ENCODE assay signal across 22 cellular contexts in the genomic region with DNA sequence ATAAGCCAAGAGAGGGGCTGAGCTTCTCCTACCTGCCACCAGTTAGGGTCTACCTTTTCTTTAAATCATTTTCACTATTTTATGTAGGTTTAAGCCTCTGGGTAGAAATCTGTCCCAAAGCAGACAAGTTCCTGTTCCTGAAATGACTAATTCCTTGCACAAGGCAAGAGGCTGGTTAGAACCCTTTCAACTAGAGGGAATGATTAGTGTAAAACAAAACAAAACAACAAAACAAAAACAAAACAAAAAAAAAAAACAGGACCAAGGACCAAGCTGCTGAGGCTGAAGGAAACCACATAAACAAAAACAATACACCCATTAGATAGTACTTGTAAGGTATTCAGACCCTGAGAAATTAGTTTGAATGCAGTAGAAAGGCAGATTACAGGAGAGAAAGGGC.
DNase-seq lines count a peak whose midpoint lies in the region; ATAC-seq and TF ChIP-seq lines count a peak whose summit lies in the region.
"Had no signal": no experiment of that assay in that cellular context is flagged by ENCODE, and none has a peak within 500 bp of the region (broad histone marks: within the 10 kb centered on the region; RNA-seq: fewer than 3 reads in every experiment).

No MANE protein-coding gene starts in this region.

- peak overlapping the region; percentile 47; the same call in 1 of the 2 replicates for H3K4me2 ChIP-seq in IMR-90 (ENCODE audit: low read depth, low read length)

- no peak overlapping the region for H2BK15ac ChIP-seq in IMR-90 (ENCODE audit: low read depth, low read length)

- TF ChIP-seq CTCF in IMR-90 (conservative IDR thresholded peaks at IDR 0.05; ENCODE audit: low read depth, low read length), result no peak
- TF ChIP-seq CTCF in WERI-Rb-1 (IDR thresholded peaks at IDR 0.05; ENCODE audit: low read depth, low read length), result no peak
- no peak for TF ChIP-seq CTCF in chondrocyte (IDR thresholded peaks at IDR 0.05)

- TF ChIP-seq RAD21 in IMR-90 (IDR thresholded peaks at IDR 0.05; ENCODE audit: low read length), result no peak

- H3K23ac ChIP-seq in IMR-90 (ENCODE audit: low read depth, low read length), result no peak overlapping the region

- H2AK5ac ChIP-seq in IMR-90 (ENCODE audit: low read depth, low read length), result no peak overlapping the region

- no peak overlapping the region for H3K56ac ChIP-seq in IMR-90 (ENCODE audit: extremely low read depth, insufficient read depth, low read length)

- no peak overlapping the region for H2AFZ ChIP-seq in IMR-90 (replicated peaks; ENCODE audit: low read length, poor library complexity)
- H2AFZ ChIP-seq: GM23338 had no signal

- 0 out of 2 replicates have a peak overlapping the region, but pooled peaks have one; percentile 22 for H2BK20ac ChIP-seq in IMR-90 (ENCODE audit: low read depth, low read length)

- BruUV-seq in IMR-90 (replicated peaks; lab: Mats Ljungman, UMichigan), result no TSS peak

- H3K9ac ChIP-seq in IMR-90 (ENCODE audit: low read depth, low read length), result no peak overlapping the region

- H3K27ac ChIP-seq in IMR-90 (ENCODE audit: insufficient read depth, low read length) (no peak overlapping the region), WERI-Rb-1 (peak overlapping the region; percentile 60)
- H3K27ac ChIP-seq: Peyer's patch, right lobe of liver, thyroid gland had no signal

- CTCF ChIA-PET in IMR-90 (lab: Yijun Ruan, JAX), result interaction anchor here (0.6 kb wide), 1 partner anchor 139 kb away, joined by 3 read pairs; no protein-coding TSS in a partner anchor

- H4K5ac ChIP-seq in IMR-90 (ENCODE audit: low read depth, low read length), result no peak overlapping the region

- no peak for TF ChIP-seq POLR2A in IMR-90 (IDR thresholded peaks at IDR 0.05; ENCODE audit: low read depth, low read length)

- dilution Hi-C loops in IMR-90 (cut with HindIII; ENCODE audit: low sequenced_read_pairs, unreplicated experiment), result no loop called here

- H3K9me3 Mint-ChIP-seq in chondrocyte (ENCODE audit: low read depth), result no peaks in the 10 kb centered on the region
- H3K9me3 Mint-ChIP-seq: GM23338 had no signal

- in situ Hi-C loops in IMR-90 (cut with MboI; ENCODE audit: low sequenced_read_pairs), result no loop called here

- H3K9me3 ChIP-seq in IMR-90 (ENCODE audit: control insufficient read depth, insufficient read depth, low read length) (no peaks in the 10 kb centered on the region), WERI-Rb-1 (ENCODE audit: severe bottlenecking) (no peaks in the 10 kb centered on the region)
- H3K9me3 ChIP-seq: adrenal gland, Peyer's patch, right lobe of liver, thyroid gland had no signal

- H3K4me1 ChIP-seq in IMR-90 (ENCODE audit: control insufficient read depth, insufficient read depth, low read length), result peaks cover 38% of the 10 kb centered on the region

- H3K36me3 ChIP-seq in IMR-90 (ENCODE audit: control insufficient read depth, insufficient read depth, low read length), result no peaks in the 10 kb centered on the region
- no peaks in the 10 kb centered on the region for H3K36me3 ChIP-seq in WERI-Rb-1
- H3K36me3 ChIP-seq: adrenal gland, Peyer's patch, right lobe of liver, thyroid gland had no signal

- H2BK5ac ChIP-seq in IMR-90 (ENCODE audit: low read depth, low read length, poor library complexity, severe bottlenecking), result peak overlapping the region; percentile 67

- peaks cover 26% of the 10 kb centered on the region for H3K9me1 ChIP-seq in IMR-90 (ENCODE audit: insufficient read depth, low read length)

- H3K18ac ChIP-seq in IMR-90 (ENCODE audit: low read depth, low read length), result peak overlapping the region; percentile 58; the same call in 1 of the 2 replicates

- peak overlapping the region; percentile 38; the same call in 1 of the 2 replicates for H3K4ac ChIP-seq in IMR-90 (ENCODE audit: low read depth, low read length)

- peaks cover 11 to 58% of the 10 kb centered on the region in 2 experiments; a peak in 3 of 4 replicates for H3K79me1 ChIP-seq in IMR-90 (ENCODE audit: low read depth in 1 of 2, low read length in 2 of 2)

- H4K91ac ChIP-seq in IMR-90 (ENCODE audit: insufficient read depth, low read depth, low read length), result peak overlapping the region; percentile 53; the same call in 1 of the 2 replicates

- no peak overlapping the region for H2AK9ac ChIP-seq in IMR-90 (replicated peaks; ENCODE audit: low read depth, low read length, poor library complexity)

- H3K4me3 ChIP-seq in IMR-90 (ENCODE audit: insufficient read depth, low read depth, low read length) (no peak overlapping the region), WERI-Rb-1 (ENCODE audit: low read depth, low read length) (peak overlapping the region; percentile 47; the same call in 1 of the 2 replicates)
- H3K4me3 ChIP-seq: adrenal gland, GM23338, Peyer's patch, right lobe of liver had no signal

- peak overlapping the region; percentile 1 to 56; a peak in 1 of 4 replicates for H4K8ac ChIP-seq in IMR-90 (ENCODE audit: low read depth in 2 of 2, low read length in 2 of 2)

- H2BK120ac ChIP-seq in IMR-90 (ENCODE audit: low read depth, low read length), result peak overlapping the region; percentile 56

- H3K14ac ChIP-seq in IMR-90 (replicated peaks; ENCODE audit: low read depth, low read length), result 0 out of 2 replicates have a peak overlapping the region, but pooled peaks have one; percentile 22

- no peak for ATAC-seq in IMR-90 (ENCODE audit: low read depth)
- ATAC-seq in HG03039 (IDR thresholded peaks at IDR 0.05; ENCODE audit: unreplicated experiment), result no peak
- no peak for ATAC-seq in GM21723 (IDR thresholded peaks at IDR 0.05; ENCODE audit: unreplicated experiment)
- ATAC-seq: GM23338; right lobe of liver; stimulated activated memory B cell treated with anti-CD40 and anti-IgM and Interleukin-4, amounts not matched to agents 10 μg/mL and 1 μg/mL and 100 μg/mL, for 72 hours had no signal

- POLR2A ChIA-PET in IMR-90 (lab: Charles Lee; ENCODE audit: unreplicated experiment), result no interaction called here

- peaks cover 55% of the 10 kb centered on the region for H3K4me1 Mint-ChIP-seq in chondrocyte (ENCODE audit: low read depth)

- H3K4me3 Mint-ChIP-seq in chondrocyte (ENCODE audit: unreplicated experiment), result no peak overlapping the region
- H3K4me3 Mint-ChIP-seq: stimulated activated memory B cell treated with anti-CD40 and anti-IgM and Interleukin-4, amounts not matched to agents 10 μg/mL and 1 μg/mL and 100 μg/mL, for 72 hours had no signal

- no peaks in the 10 kb centered on the region for H3K27me3 Mint-ChIP-seq in chondrocyte (ENCODE audit: low read depth)

- intact Hi-C loops in IMR-90 (cut with micrococcal nuclease), result no loop called here

- H4K20me1 ChIP-seq in IMR-90 (ENCODE audit: insufficient read depth, low read length), result no peaks in the 10 kb centered on the region

- DNase-seq in AML-193 (lab: John Stamatoyannopoulos, UW) (peak; percentile 32 to 43), IMR-90 (no peak), WERI-Rb-1 (no peak), medulla oblongata (ENCODE audit: extremely low spot score) (peak; percentile 58), chondrocyte (ENCODE audit: low spot score) (no peak), NCI-H345 treated with DMSO at 0.1 percent for 48 hours (lab: John Stamatoyannopoulos, UW; ENCODE audit: unreplicated experiment) (no peak)
- DNase-seq: activated CD4-positive, alpha-beta T cell treated with anti-CD3 and anti-CD28 coated beads, Interleukin-2, amount 50 U/mL, for 1 hour; activated CD8-positive, alpha-beta memory T cell treated with anti-CD3 and anti-CD28 coated beads, Interleukin-2, amount 50 U/mL, for 48 hours; activated gamma-delta T cell; adrenal gland; caudate nucleus; effector CD8-positive, alpha-beta T cell; EL; NCI-H2107; NCI-H526; Peyer's patch; right lobe of liver; thyroid gland had no signal

- H3K27ac Mint-ChIP-seq in chondrocyte (ENCODE audit: unreplicated experiment), result no peak overlapping the region
- H3K27ac Mint-ChIP-seq: stimulated activated memory B cell treated with anti-CD40 and anti-IgM and Interleukin-4, amounts not matched to agents 10 μg/mL and 1 μg/mL and 100 μg/mL, for 72 hours had no signal

- H3K36me3 Mint-ChIP-seq in chondrocyte (ENCODE audit: low read depth), result no peaks in the 10 kb centered on the region
- H3K36me3 Mint-ChIP-seq: stimulated activated memory B cell treated with anti-CD40 and anti-IgM and Interleukin-4, amounts not matched to agents 10 μg/mL and 1 μg/mL and 100 μg/mL, for 72 hours had no signal

- H3K27me3 ChIP-seq in IMR-90 (ENCODE audit: control insufficient read depth, insufficient read depth, low read length) (no peaks in the 10 kb centered on the region), WERI-Rb-1 (ENCODE audit: insufficient read depth, low read depth, severe bottlenecking) (no peaks in the 10 kb centered on the region)
- H3K27me3 ChIP-seq: adrenal gland, Peyer's patch, right lobe of liver, thyroid gland had no signal

TF ChIP-seq in IMR-90, 13 proteins besides CTCF, POLR2A, EP300 and RAD21 (continues in another document):
- no peak for TF ChIP-seq NFE2L2 (IDR thresholded peaks at IDR 0.05; ENCODE audit: low read depth, low read length)
- TF ChIP-seq FOS (IDR thresholded peaks at IDR 0.05; ENCODE audit: low read depth, low read length), result no peak
- no peak for TF ChIP-seq CHD1 (IDR thresholded peaks at IDR 0.05; ENCODE audit: low read depth, low read length)
- no peak for TF ChIP-seq SMC3 (IDR thresholded peaks at IDR 0.05; ENCODE audit: low read depth, low read length)
- no peak for TF ChIP-seq MXI1 (IDR thresholded peaks at IDR 0.05; ENCODE audit: borderline replicate concordance, low read depth, low read length)
- no peak for TF ChIP-seq BHLHE40 (IDR thresholded peaks at IDR 0.05; ENCODE audit: low read depth, low read length)
- no peak for TF ChIP-seq RFX5 (IDR thresholded peaks at IDR 0.05; ENCODE audit: low read depth, low read length)
- no peak for TF ChIP-seq CEBPB (IDR thresholded peaks at IDR 0.05; ENCODE audit: low read depth, low read length)
- TF ChIP-seq, protein P1, sequence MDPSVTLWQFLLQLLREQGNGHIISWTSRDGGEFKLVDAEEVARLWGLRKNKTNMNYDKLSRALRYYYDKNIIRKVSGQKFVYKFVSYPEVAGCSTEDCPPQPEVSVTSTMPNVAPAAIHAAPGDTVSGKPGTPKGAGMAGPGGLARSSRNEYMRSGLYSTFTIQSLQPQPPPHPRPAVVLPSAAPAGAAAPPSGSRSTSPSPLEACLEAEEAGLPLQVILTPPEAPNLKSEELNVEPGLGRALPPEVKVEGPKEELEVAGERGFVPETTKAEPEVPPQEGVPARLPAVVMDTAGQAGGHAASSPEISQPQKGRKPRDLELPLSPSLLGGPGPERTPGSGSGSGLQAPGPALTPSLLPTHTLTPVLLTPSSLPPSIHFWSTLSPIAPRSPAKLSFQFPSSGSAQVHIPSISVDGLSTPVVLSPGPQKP (IDR thresholded peaks at IDR 0.05; ENCODE audit: borderline replicate concordance, low read depth, low read length), result no peak
- no peak for TF ChIP-seq RCOR1 (IDR thresholded peaks at IDR 0.05; ENCODE audit: insufficient replicate concordance, low read length)
- no peak for TF ChIP-seq MAFK (IDR thresholded peaks at IDR 0.05; ENCODE audit: low read depth, low read length)
- no peak for TF ChIP-seq MAZ (IDR thresholded peaks at IDR 0.05; ENCODE audit: borderline replicate concordance, low read depth, low read length)

Comparison
In these comparisons a context has a peak if more than half of its experiments do, and no peak if none do; other contexts are left out.
1. DNase-seq: peak in AML-193 (2 of 2) and medulla oblongata (single experiment); none in IMR-90 (single experiment), WERI-Rb-1 (single experiment), chondrocyte (single experiment) and NCI-H345 treated with DMSO at 0.1 percent for 48 hours (single experiment).